In the genomic region with DNA sequence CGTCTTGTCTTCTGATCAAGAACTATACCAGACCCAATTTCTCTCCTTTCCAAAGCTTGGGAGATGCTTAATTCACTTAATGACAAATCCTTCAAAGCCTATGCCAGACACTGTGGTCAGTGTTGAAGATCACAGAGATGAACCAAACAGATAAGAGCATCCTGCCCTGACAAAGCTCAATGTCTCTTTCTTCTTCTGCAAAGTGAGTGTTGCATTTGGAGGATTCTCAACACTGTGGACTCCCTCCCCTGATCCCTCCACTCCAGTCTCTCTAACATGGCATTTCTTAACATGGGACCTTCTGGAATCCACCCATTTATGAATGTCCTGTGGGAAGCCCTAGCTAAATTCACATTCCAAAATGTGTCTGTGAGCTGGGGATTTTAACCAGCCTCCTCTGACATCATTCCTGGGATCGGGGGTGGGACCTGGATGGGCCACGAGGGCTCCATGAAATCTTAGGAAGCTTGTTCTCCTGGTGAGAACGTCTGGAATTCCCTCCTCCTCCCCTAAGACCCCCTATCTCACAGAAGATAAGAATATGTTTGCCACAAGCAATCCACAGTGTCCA, we compare ENCODE assay signal across 9 cellular contexts. TPM values are rescaled to one million over a fixed set of nuclear protein-coding genes. Genes with fewer than 3 reads are reported as not detected.
DNase-seq lines count a peak whose midpoint lies in the region; ATAC-seq and TF ChIP-seq lines count a peak whose summit lies in the region.
"Had no signal": no experiment of that assay in that cellular context is flagged by ENCODE, and none has a peak within 500 bp of the region (broad histone marks: within the 10 kb centered on the region; RNA-seq: fewer than 3 reads in every experiment).

No MANE protein-coding gene starts in this region.

- no peak for TF ChIP-seq CTCF in lower lobe of right lung (IDR thresholded peaks at IDR 0.05)

- peak overlapping the region; percentile 84 for H3K4me2 ChIP-seq in BLaER1

- H3K36me3 ChIP-seq in BLaER1: peaks cover 87% of the 10 kb centered on the region
- H3K36me3 ChIP-seq in lower lobe of right lung: peaks cover 10% of the 10 kb centered on the region

- H3K27ac ChIP-seq in BLaER1 (peak overlapping the region; percentile 83), lower lobe of right lung (peak overlapping the region; percentile 63)

- peak; percentile 51 for DNase-seq in SW480 (ENCODE audit: low spot score)
- DNase-seq in lower lobe of right lung: no peak
- no peak for DNase-seq in DMS79 treated with DMSO at 0.1 percent for 48 hours (lab: John Stamatoyannopoulos, UW)
- DNase-seq in T-helper 9 cell: no peak
- no peak for DNase-seq in NCI-H526 treated with DMSO at 0.1 percent for 48 hours (lab: John Stamatoyannopoulos, UW)

- intact Hi-C loops in lower lobe of right lung (cut with DNase I): no loop called here

- H3K9ac ChIP-seq in BLaER1: peak overlapping the region; percentile 61

- peaks cover 15% of the 10 kb centered on the region for H3K9me3 ChIP-seq in BLaER1
- no peaks in the 10 kb centered on the region for H3K9me3 ChIP-seq in lower lobe of right lung

- peak overlapping the region; percentile 38 for H3K4me3 ChIP-seq in BLaER1
- H3K4me3 ChIP-seq in lower lobe of right lung: no peak overlapping the region

- peaks cover 100% of the 10 kb centered on the region for H4K20me1 ChIP-seq in BLaER1

- H3K27me3 ChIP-seq in BLaER1 (no peaks in the 10 kb centered on the region), lower lobe of right lung (ENCODE audit: low read depth) (no peaks in the 10 kb centered on the region)

- ATAC-seq in GM21529 (IDR thresholded peaks at IDR 0.05; ENCODE audit: unreplicated experiment): peak; percentile 17
- ATAC-seq in lower lobe of right lung: peak in 1 of 2 donors; percentile 4
- no peak for ATAC-seq in HG02981 (IDR thresholded peaks at IDR 0.05; ENCODE audit: unreplicated experiment)
- ATAC-seq: Panc1 had no signal

- H3K4me1 ChIP-seq in BLaER1 (peaks cover 93% of the 10 kb centered on the region), lower lobe of right lung (peaks cover 48% of the 10 kb centered on the region)

RNA-seq across cellular contexts. Expression of a gene that starts 20.3 kb away (rescaled TPM):
- total RNA-seq in lower lobe of right lung: 22.4 TPM

RNA-seq across cellular contexts. Expression of a gene that starts 38.7 kb away (rescaled TPM):
- 23.7 TPM for total RNA-seq in lower lobe of right lung
